In the genomic region with DNA sequence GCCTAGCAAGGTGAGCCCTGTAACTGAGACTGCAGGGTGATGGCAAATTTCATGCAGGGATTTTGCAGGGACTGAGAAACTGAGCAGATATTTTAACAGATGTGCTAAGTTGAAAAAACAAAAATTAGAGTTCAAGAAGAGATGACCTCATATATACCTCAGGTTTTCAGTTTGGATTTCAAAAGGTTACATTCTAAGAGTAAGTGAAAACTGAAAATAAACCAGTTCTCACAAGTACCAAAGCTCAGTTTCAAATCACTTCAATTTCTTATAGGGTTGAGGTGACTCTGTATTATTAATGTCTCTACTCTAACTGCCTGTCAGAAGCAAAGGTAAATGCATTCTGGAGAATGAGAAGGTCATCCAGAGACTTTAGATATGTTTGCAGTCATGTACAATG, we compare ENCODE assay signal across 14 cellular contexts.
A peak's percentile ranks its signal among the peaks of the same experiment; 100 is the strongest.
DNase-seq lines count a peak whose midpoint lies in the region; ATAC-seq, FAIRE-seq and TF ChIP-seq lines count a peak whose summit lies in the region.
"Had no signal": no experiment of that assay in that cellular context is flagged by ENCODE, and none has a peak within 500 bp of the region (broad histone marks: within the 10 kb centered on the region; RNA-seq: fewer than 3 reads in every experiment).

No MANE protein-coding gene starts in this region.

- DNase-seq in GM12891 (ENCODE audit: insufficient read length, low spot score) (no peak), H54 (ENCODE audit: insufficient read length, low spot score) (no peak), DMS 273 treated with DMSO at 0.1 percent for 48 hours (lab: John Stamatoyannopoulos, UW) (no peak), UCSD-AML1 (lab: John Stamatoyannopoulos, UW; ENCODE audit: unreplicated experiment) (no peak), C1 segment of cervical spinal cord (lab: John Stamatoyannopoulos, UW) (no peak)
- DNase-seq: activated T-cell treated with anti-CD3 and anti-CD28 coated beads for 4 hours, GOT3, KBM-7, mesenchymal stem cell, stomach had no signal

- FAIRE-seq in GM12891 (lab: Jason Lieb, UNC) (peak; percentile 70), H54 (lab: Jason Lieb, UNC) (no peak)

- ATAC-seq in GM19328 (IDR thresholded peaks at IDR 0.05; ENCODE audit: unreplicated experiment) (peak; percentile 84), HG02610 (IDR thresholded peaks at IDR 0.05; ENCODE audit: unreplicated experiment) (peak; percentile 87), HG03196 (IDR thresholded peaks at IDR 0.05; ENCODE audit: unreplicated experiment) (peak; percentile 94)
- ATAC-seq: Panc1 had no signal

- no peak for TF ChIP-seq POLR2A in GM12891 (IDR thresholded peaks at IDR 0.05; ENCODE audit: low read depth, low read length)
- TF ChIP-seq POLR2A in H54 (IDR thresholded peaks at IDR 0.05; ENCODE audit: low read depth, low read length) = no peak

TF ChIP-seq in GM12891, 5 proteins besides CTCF, POLR2A, EP300 and RAD21:
- TF ChIP-seq SPI1 (IDR thresholded peaks at IDR 0.05; ENCODE audit: low read depth, low read length) (no peak), POU2F2 (IDR thresholded peaks at IDR 0.05; ENCODE audit: low read depth, low read length) (no peak), POLR2AphosphoS5 (IDR thresholded peaks at IDR 0.05; ENCODE audit: low read depth, low read length) (no peak)
